In the genomic region with DNA sequence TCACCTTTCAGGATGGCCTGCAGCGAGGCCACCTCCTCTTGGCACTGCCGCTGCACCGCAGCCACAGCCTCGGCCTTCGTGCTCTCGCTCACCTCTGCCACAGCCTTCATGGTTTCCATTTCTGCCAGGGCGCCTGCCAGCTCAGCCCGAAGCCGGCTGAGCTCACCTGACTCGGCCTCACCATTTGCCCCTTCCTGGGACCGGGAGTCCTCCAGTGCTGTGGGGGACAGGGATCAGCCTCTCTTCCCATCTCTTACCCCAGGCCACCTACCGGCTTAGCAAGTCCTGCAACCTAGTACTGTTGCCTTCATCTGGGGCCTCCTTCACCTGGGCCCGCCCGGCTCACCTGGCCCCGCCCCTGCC, we compare ENCODE assay signal across 9 cellular contexts. TPM values are rescaled to one million over a fixed set of nuclear protein-coding genes. Genes with fewer than 3 reads are reported as not detected.
DNase-seq lines count a peak whose midpoint lies in the region; ATAC-seq and TF ChIP-seq lines count a peak whose summit lies in the region.
"Had no signal": no experiment of that assay in that cellular context is flagged by ENCODE, and none has a peak within 500 bp of the region (broad histone marks: within the 10 kb centered on the region; RNA-seq: fewer than 3 reads in every experiment).

No MANE protein-coding gene starts in this region.

- TF ChIP-seq CTCF in GM12875 (IDR thresholded peaks at IDR 0.05; ENCODE audit: borderline replicate concordance, insufficient read depth, low read depth, low read length) = 0 out of 2 replicates have a peak, but pooled peaks have one; percentile 4
- no peak for TF ChIP-seq CTCF in epithelial cell of proximal tubule (conservative IDR thresholded peaks at IDR 0.05; ENCODE audit: low read depth, low read length)

- DNase-seq in NT2/D1 (ENCODE audit: low read depth, low spot score) = no peak
- no peak for DNase-seq in epithelial cell of proximal tubule (ENCODE audit: low read depth)
- DNase-seq in NCI-H526 treated with DMSO at 0.1 percent for 48 hours (lab: John Stamatoyannopoulos, UW) = no peak
- no peak for DNase-seq in UCSD-AML1 (lab: John Stamatoyannopoulos, UW; ENCODE audit: unreplicated experiment)

- H3K9ac ChIP-seq in NT2/D1 (ENCODE audit: insufficient read length, low read depth) = peak overlapping the region; percentile 80
- H3K9ac ChIP-seq in rectal smooth muscle tissue (ENCODE audit: low read length) = no peak overlapping the region

- H3K4me1 ChIP-seq in NT2/D1 (ENCODE audit: insufficient read depth, insufficient read length) (peaks cover 11% of the 10 kb centered on the region), rectal smooth muscle tissue (ENCODE audit: control insufficient read depth, insufficient read depth, low read length) (no peaks in the 10 kb centered on the region)

- peak overlapping the region; percentile 95 for H3K27ac ChIP-seq in rectal smooth muscle tissue (ENCODE audit: low read depth, low read length)

- no peaks in the 10 kb centered on the region for H3K9me3 ChIP-seq in NT2/D1 (ENCODE audit: insufficient read depth, low read length)

- H3K36me3 ChIP-seq in NT2/D1 (ENCODE audit: insufficient read depth, insufficient read length, low read length) (peaks cover 7% of the 10 kb centered on the region), rectal smooth muscle tissue (ENCODE audit: control insufficient read depth, insufficient read depth, low read length) (peaks cover 7% of the 10 kb centered on the region)

- no peak for ATAC-seq in HG02588 (IDR thresholded peaks at IDR 0.05; ENCODE audit: unreplicated experiment)
- ATAC-seq in GM19452 (IDR thresholded peaks at IDR 0.05; ENCODE audit: unreplicated experiment) = no peak

- H3K4me3 ChIP-seq in GM12875 (ENCODE audit: low read depth, low read length) (peak overlapping the region; percentile 86), NT2/D1 (ENCODE audit: insufficient read length, low read depth) (peak overlapping the region; percentile 41), epithelial cell of proximal tubule (ENCODE audit: low read depth, low read length) (peak overlapping the region; percentile 82), rectal smooth muscle tissue (ENCODE audit: low read length) (peak overlapping the region; percentile 81)

- H3K27me3 ChIP-seq in NT2/D1 (ENCODE audit: insufficient read depth, insufficient read length) (no peaks in the 10 kb centered on the region), rectal smooth muscle tissue (ENCODE audit: control insufficient read depth, insufficient read depth, low read length) (no peaks in the 10 kb centered on the region)

RNA-seq across cellular contexts. Expression of gene RABEP2, which starts 0.7 kb away (rescaled TPM):
- total RNA-seq in epithelial cell of proximal tubule = 35.2 and 40.8 TPM in 2 replicates

RNA-seq across cellular contexts. Expression of gene CD19, which starts 7.4 kb away (rescaled TPM):
- total RNA-seq in epithelial cell of proximal tubule = 0.07 TPM in 1 of 2 replicates, not detected in the other
- total RNA-seq: T-helper 2 cell treated with Interferon-gamma antibody and Interleukin-4, amounts not matched to agents 100 ng/mL and 5 ng/mL, for 36 hours had no signal

RNA-seq across cellular contexts. Expression of gene NFATC2IP, which starts 26.4 kb away (rescaled TPM):
- 24.7 and 35.1 TPM in 2 replicates for total RNA-seq in epithelial cell of proximal tubule

RNA-seq across cellular contexts. Expression of gene ATP2A1, which starts 46.1 kb away (rescaled TPM):
- 0.14 and 0.92 TPM in 2 replicates for total RNA-seq in epithelial cell of proximal tubule

RNA-seq across cellular contexts. Expression of gene SPNS1, which starts 50.2 kb away (rescaled TPM):
- total RNA-seq in epithelial cell of proximal tubule = 51.7 and 58.1 TPM in 2 replicates
